8 cellular contexts compared by ENCODE assay signal in the genomic region with DNA sequence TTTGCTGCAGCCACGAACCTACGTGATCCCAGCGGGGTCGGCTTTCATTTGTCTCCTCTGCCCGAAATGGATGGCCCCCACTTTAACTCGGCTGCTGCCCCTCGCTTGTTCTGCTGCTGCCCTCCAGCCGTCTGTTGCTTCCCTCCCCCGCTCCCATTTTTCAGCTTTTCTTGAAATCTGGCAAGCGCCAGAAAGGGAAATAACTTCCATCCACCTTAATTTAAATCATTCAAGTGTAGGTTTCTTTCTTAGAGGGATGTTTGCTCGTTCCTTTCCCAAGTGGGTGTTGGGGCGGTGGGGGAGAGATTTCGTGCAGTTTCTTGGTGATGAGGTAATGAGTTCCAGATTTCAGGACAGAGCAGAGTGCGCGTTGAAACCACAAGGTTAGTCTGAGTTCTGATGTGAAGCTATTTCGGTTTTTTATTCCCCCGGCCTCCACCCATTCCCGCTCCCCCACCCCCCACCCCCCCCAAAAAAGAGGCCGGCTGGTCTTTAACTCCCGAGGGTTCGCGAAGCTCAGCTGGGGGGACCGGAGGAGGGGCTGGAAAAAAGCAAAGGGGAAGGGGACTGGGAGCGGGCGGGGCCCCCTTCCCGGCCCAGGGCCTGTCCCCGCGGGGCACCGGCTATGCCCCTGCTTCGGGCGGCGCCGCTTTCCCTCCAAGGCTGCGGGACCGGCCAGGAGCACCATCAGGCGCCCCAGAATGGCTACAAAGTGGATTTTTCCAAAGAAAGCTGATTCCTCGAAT. TPM values are rescaled to one million over a fixed set of nuclear protein-coding genes. Genes with fewer than 3 reads are reported as not detected.
DNase-seq lines count a peak whose midpoint lies in the region; ATAC-seq, FAIRE-seq and TF ChIP-seq lines count a peak whose summit lies in the region.

No MANE protein-coding gene starts in this region.

- H2AFZ ChIP-seq in keratinocyte (ENCODE audit: control insufficient read depth, low read length) = no peak overlapping the region

- no peak for FAIRE-seq in keratinocyte (lab: Jason Lieb, UNC)

- H3K36me3 ChIP-seq in breast epithelium (no peaks in the 10 kb centered on the region), keratinocyte (ENCODE audit: control insufficient read depth in 2 of 2, extremely low read depth in 1 of 2, insufficient read depth in 2 of 2, low read length in 2 of 2) (peaks cover 20 to 28% of the 10 kb centered on the region in 2 experiments)

- no peaks in the 10 kb centered on the region for H3K9me1 ChIP-seq in keratinocyte (ENCODE audit: control insufficient read depth, extremely low read depth, insufficient read depth, low read length)

- H3K4me3 ChIP-seq in breast epithelium (peak overlapping the region; percentile 80 to 95 (median 94)), keratinocyte (ENCODE audit: control insufficient read depth in 2 of 3, extremely low read depth in 1 of 3, insufficient read depth in 2 of 3, low read depth in 1 of 3, low read length in 3 of 3) (peak overlapping the region; percentile 66 to 95 (median 81))

- H3K9me3 ChIP-seq in breast epithelium (no peaks in the 10 kb centered on the region), keratinocyte (ENCODE audit: control insufficient read depth, low read depth, low read length) (no peaks in the 10 kb centered on the region)

- TF ChIP-seq POLR2A in Raji (IDR thresholded peaks at IDR 0.05; ENCODE audit: insufficient read depth, low read depth, low read length) = peak; percentile 8; the same call in 1 of the 2 replicates
- TF ChIP-seq POLR2A in breast epithelium (IDR thresholded peaks at IDR 0.05) = no peak

- peaks cover 28% of the 10 kb centered on the region for H4K20me1 ChIP-seq in keratinocyte (ENCODE audit: control insufficient read depth, extremely low read depth, insufficient read depth, low read length)

- TF ChIP-seq CTCF in breast epithelium (IDR thresholded peaks at IDR 0.05) = no peak
- no peak for TF ChIP-seq CTCF in keratinocyte (optimal IDR thresholded peaks at IDR 0.05 in 1 of 3, IDR thresholded peaks at IDR 0.05 in 1 of 3, conservative IDR thresholded peaks at IDR 0.05 in 1 of 3; ENCODE audit: extremely low read depth in 1 of 3, insufficient read depth in 2 of 3, low read length in 3 of 3)

- ATAC-seq in HG03095 (IDR thresholded peaks at IDR 0.05; ENCODE audit: unreplicated experiment) (no peak), HG03520 (IDR thresholded peaks at IDR 0.05; ENCODE audit: unreplicated experiment) (no peak)

- no peaks in the 10 kb centered on the region for H3K27me3 ChIP-seq in breast epithelium
- H3K27me3 ChIP-seq in keratinocyte (ENCODE audit: control insufficient read depth, extremely low read depth, insufficient read depth, low read length) = no peaks in the 10 kb centered on the region

- H3K9ac ChIP-seq in keratinocyte (ENCODE audit: control insufficient read depth, extremely low read depth, insufficient read depth, low read length) = peak overlapping the region; percentile 98

- DNase-seq in NOMO-1 treated with DMSO at 0.1 percent for 48 hours (lab: John Stamatoyannopoulos, UW; ENCODE audit: unreplicated experiment) = peak; percentile 7
- no peak for DNase-seq in NOMO-1 (lab: John Stamatoyannopoulos, UW; ENCODE audit: unreplicated experiment in 2 of 2)
- DNase-seq in breast epithelium (ENCODE audit: low spot score in 2 of 2) = peak in 1 of 2 donors; percentile 73
- DNase-seq in keratinocyte (ENCODE audit: low read depth, low spot score) = no peak
- peak in 2 of 3 donors; percentile 49 to 62 for DNase-seq in stimulated activated CD4-positive, alpha-beta T cell treated with anti-CD3 and anti-CD28 coated beads, Interleukin-12 subunit alpha, Interleukin-12 subunit beta, amount 100 ng/mL, for 48 hours (ENCODE audit: low read depth in 2 of 3, low spot score in 1 of 3)

- peaks cover 47% of the 10 kb centered on the region for H3K79me2 ChIP-seq in keratinocyte (ENCODE audit: control insufficient read depth, insufficient read depth, low read length)

- intact Hi-C loops in breast epithelium (cut with DNase I; ENCODE audit: low total_unique reads) = loop anchor here (10.0 kb wide), 1 partner anchor 230 kb away; no protein-coding TSS in a partner anchor

- H3K4me2 ChIP-seq in keratinocyte (ENCODE audit: control insufficient read depth, extremely low read depth, insufficient read depth, low read depth, low read length) = peak overlapping the region; percentile 99

- H3K4me1 ChIP-seq in breast epithelium = peaks cover 4% of the 10 kb centered on the region in 2 donors
- peaks cover 17% of the 10 kb centered on the region for H3K4me1 ChIP-seq in keratinocyte (ENCODE audit: control insufficient read depth, extremely low read depth, insufficient read depth, low read length)

- H3K27ac ChIP-seq in breast epithelium (peak overlapping the region; percentile 98 to 100), keratinocyte (ENCODE audit: control insufficient read depth, insufficient read depth, low read length) (peak overlapping the region; percentile 100)

- dilution Hi-C loops in keratinocyte (cut with MboI; ENCODE audit: extremely low pct_ligation_motif_present, low sequenced_read_pairs) = no loop called here

RNA-seq across cellular contexts. Expression of a gene that starts 2.2 kb away (rescaled TPM):
- total RNA-seq in breast epithelium = 100 to 1,000 TPM; 198 to 737 (median 492) TPM
- 66.9 to 142 TPM (median 85.2 TPM) in 3 replicates for polyA plus RNA-seq in keratinocyte
- polyA plus RNA-seq in keratinocyte (2011; ENCODE audit: low read depth) = 58.4 TPM
- 118 and 212 TPM in 2 replicates for polyA plus RNA-seq in keratinocyte (2011; cell fraction: cytosol; rRNA removed)
- polyA plus RNA-seq in keratinocyte (2011; cell fraction: nucleus; rRNA removed) = 311 and 342 TPM in 2 replicates
- polyA plus RNA-seq in keratinocyte (2012; ENCODE audit: low replicate concordance) = 176 and 280 TPM in 2 replicates
- polyA minus RNA-seq in keratinocyte = 45.4 to 273 TPM (median 50.6 TPM) in 3 replicates
- polyA minus RNA-seq in keratinocyte (2011; cell fraction: cytosol; rRNA and poly(A)+ RNA removed) = 802 TPM
- polyA minus RNA-seq in keratinocyte (2011; cell fraction: nucleus; rRNA and poly(A)+ RNA removed) = 213 and 226 TPM in 2 replicates

Comparison
In these comparisons a context has a peak if more than half of its experiments do, and no peak if none do; other contexts are left out.
1. DNase-seq: peak in NOMO-1 treated with DMSO at 0.1 percent for 48 hours (single experiment) and stimulated activated CD4-positive, alpha-beta T cell treated with anti-CD3 and anti-CD28 coated beads, Interleukin-12 subunit alpha, Interleukin-12 subunit beta, amount 100 ng/mL, for 48 hours (2 of 3); none in NOMO-1 (0 of 2) and keratinocyte (single experiment).